In the genomic region with DNA sequence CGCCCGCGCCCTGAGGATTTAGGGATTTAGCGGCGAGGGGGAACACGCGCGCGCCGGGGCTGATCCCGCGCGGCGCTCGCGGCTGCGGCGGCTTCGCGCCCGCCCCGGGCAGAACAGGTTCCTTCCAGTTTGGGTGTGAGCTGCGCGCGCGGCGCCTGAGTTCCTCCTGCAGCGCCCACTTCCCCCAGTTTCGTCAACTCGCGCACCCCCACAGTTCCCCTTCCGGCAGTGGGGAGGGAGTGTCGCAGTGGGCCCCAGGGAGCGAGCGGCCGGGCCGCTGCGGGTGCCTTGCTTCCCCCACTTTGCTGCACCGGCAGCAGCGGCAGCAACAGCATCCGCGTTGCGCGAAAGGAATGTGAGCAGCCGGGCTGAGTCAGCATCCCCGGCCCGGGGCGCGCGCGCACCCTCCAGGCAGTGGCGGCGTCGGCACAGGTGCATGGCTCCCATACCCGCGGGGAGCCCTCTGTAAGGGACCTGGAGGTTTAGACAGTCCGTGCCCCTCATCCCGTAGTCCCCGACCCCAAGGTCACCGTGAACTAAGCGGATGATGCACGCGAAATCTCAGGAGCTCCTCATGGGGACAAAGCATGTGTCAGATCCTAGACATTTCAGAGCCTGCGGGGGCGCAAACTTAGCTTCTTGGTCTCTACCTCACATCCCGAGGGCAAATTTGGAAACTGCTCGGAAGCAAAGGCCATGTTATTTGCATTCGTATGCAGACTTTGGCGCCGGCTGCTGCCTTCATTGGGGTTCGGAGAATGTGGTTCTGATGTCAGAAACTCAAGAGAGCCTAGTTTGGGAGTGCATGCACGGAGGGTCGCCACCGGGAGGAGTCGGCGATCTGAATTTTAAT, we compare ENCODE assay signal across 1 cellular context.
A peak's percentile ranks its signal among the peaks of the same experiment; 100 is the strongest.
TF ChIP-seq lines count a peak whose summit lies in the region.

No MANE protein-coding gene starts in this region.

TF ChIP-seq in HepG2, 621 proteins besides CTCF, POLR2A, EP300 and RAD21 (continued from another document and continues in another):
- TF ChIP-seq, protein P1, sequence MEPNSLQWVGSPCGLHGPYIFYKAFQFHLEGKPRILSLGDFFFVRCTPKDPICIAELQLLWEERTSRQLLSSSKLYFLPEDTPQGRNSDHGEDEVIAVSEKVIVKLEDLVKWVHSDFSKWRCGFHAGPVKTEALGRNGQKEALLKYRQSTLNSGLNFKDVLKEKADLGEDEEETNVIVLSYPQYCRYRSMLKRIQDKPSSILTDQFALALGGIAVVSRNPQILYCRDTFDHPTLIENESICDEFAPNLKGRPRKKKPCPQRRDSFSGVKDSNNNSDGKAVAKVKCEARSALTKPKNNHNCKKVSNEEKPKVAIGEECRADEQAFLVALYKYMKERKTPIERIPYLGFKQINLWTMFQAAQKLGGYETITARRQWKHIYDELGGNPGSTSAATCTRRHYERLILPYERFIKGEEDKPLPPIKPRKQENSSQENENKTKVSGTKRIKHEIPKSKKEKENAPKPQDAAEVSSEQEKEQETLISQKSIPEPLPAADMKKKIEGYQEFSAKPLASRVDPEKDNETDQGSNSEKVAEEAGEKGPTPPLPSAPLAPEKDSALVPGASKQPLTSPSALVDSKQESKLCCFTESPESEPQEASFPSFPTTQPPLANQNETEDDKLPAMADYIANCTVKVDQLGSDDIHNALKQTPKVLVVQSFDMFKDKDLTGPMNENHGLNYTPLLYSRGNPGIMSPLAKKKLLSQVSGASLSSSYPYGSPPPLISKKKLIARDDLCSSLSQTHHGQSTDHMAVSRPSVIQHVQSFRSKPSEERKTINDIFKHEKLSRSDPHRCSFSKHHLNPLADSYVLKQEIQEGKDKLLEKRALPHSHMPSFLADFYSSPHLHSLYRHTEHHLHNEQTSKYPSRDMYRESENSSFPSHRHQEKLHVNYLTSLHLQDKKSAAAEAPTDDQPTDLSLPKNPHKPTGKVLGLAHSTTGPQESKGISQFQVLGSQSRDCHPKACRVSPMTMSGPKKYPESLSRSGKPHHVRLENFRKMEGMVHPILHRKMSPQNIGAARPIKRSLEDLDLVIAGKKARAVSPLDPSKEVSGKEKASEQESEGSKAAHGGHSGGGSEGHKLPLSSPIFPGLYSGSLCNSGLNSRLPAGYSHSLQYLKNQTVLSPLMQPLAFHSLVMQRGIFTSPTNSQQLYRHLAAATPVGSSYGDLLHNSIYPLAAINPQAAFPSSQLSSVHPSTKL (CRISPR knock-in tag; IDR thresholded peaks at IDR 0.05), result peak; percentile 57; the same call in 1 of the 2 replicates
- 0 out of 2 replicates have a peak, but pooled peaks have one; percentile 1 for TF ChIP-seq MAZ (IDR thresholded peaks at IDR 0.05; ENCODE audit: borderline replicate concordance, low read depth, low read length)
- TF ChIP-seq MAZ (CRISPR knock-in tag; IDR thresholded peaks at IDR 0.05; ENCODE audit: low read depth), result no peak; the same call in 1 of the 2 replicates
- TF ChIP-seq YEATS4 (CRISPR knock-in tag; IDR thresholded peaks at IDR 0.05; ENCODE audit: borderline replicate concordance), result peak; percentile 23; the same call in 1 of the 2 replicates
- TF ChIP-seq ZNF367 (CRISPR knock-in tag; IDR thresholded peaks at IDR 0.05; ENCODE audit: borderline replicate concordance), result no peak
- no peak for TF ChIP-seq ADNP (CRISPR knock-in tag; IDR thresholded peaks at IDR 0.05)
- TF ChIP-seq, protein P2, sequence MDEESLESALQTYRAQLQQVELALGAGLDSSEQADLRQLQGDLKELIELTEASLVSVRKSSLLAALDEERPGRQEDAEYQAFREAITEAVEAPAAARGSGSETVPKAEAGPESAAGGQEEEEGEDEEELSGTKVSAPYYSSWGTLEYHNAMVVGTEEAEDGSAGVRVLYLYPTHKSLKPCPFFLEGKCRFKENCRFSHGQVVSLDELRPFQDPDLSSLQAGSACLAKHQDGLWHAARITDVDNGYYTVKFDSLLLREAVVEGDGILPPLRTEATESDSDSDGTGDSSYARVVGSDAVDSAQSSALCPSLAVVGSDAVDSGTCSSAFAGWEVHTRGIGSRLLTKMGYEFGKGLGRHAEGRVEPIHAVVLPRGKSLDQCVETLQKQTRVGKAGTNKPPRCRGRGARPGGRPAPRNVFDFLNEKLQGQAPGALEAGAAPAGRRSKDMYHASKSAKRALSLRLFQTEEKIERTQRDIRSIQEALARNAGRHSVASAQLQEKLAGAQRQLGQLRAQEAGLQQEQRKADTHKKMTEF (CRISPR knock-in tag; IDR thresholded peaks at IDR 0.05), result peak; percentile 82; the same call in 1 of the 2 replicates
- peak; percentile 86 for TF ChIP-seq TAF1 (CRISPR knock-in tag; IDR thresholded peaks at IDR 0.05)
- no peak for TF ChIP-seq KLF11 (CRISPR knock-in tag; IDR thresholded peaks at IDR 0.05)
- peak; percentile 53; the same call in 1 of the 2 replicates for TF ChIP-seq ZNF331 (CRISPR knock-in tag; IDR thresholded peaks at IDR 0.05)
- TF ChIP-seq RFXAP (CRISPR knock-in tag; IDR thresholded peaks at IDR 0.05; ENCODE audit: borderline replicate concordance), result no peak
- TF ChIP-seq PITX1 (CRISPR knock-in tag; IDR thresholded peaks at IDR 0.05), result peak; percentile 30; the same call in 1 of the 2 replicates
- TF ChIP-seq GTF2F1 (IDR thresholded peaks at IDR 0.05; ENCODE audit: low read length), result no peak
- no peak for TF ChIP-seq SMARCC2 (IDR thresholded peaks at IDR 0.05)
- TF ChIP-seq ZNF704 (CRISPR knock-in tag; IDR thresholded peaks at IDR 0.05; ENCODE audit: borderline replicate concordance), result 0 out of 2 replicates have a peak, but pooled peaks have one; percentile 44
- TF ChIP-seq ZFX (CRISPR knock-in tag; IDR thresholded peaks at IDR 0.05; ENCODE audit: low read depth), result peak; percentile 64
- TF ChIP-seq TEAD3 (CRISPR knock-in tag; optimal IDR thresholded peaks at IDR 0.05; ENCODE audit: borderline replicate concordance), result peak; percentile 93
- TF ChIP-seq, protein P3, sequence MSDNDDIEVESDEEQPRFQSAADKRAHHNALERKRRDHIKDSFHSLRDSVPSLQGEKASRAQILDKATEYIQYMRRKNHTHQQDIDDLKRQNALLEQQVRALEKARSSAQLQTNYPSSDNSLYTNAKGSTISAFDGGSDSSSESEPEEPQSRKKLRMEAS (IDR thresholded peaks at IDR 0.05), result peak; percentile 72
- TF ChIP-seq BRF2 (CRISPR knock-in tag; IDR thresholded peaks at IDR 0.05), result 0 out of 2 replicates have a peak, but pooled peaks have one; percentile 36
- TF ChIP-seq POLR2AphosphoS5 (IDR thresholded peaks at IDR 0.05; ENCODE audit: low read depth, low read length), result no peak; the same call in 1 of the 2 replicates
- 0 out of 2 replicates have a peak, but pooled peaks have one; percentile 28 for TF ChIP-seq ZKSCAN8 (CRISPR knock-in tag; IDR thresholded peaks at IDR 0.05; ENCODE audit: borderline replicate concordance)
- TF ChIP-seq ZBTB34 (CRISPR knock-in tag; IDR thresholded peaks at IDR 0.05), result no peak
- TF ChIP-seq, protein P4, sequence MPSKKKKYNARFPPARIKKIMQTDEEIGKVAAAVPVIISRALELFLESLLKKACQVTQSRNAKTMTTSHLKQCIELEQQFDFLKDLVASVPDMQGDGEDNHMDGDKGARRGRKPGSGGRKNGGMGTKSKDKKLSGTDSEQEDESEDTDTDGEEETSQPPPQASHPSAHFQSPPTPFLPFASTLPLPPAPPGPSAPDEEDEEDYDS (CRISPR knock-in tag; IDR thresholded peaks at IDR 0.05), result peak; percentile 41
- 0 out of 2 replicates have a peak, but pooled peaks have one; percentile 32 for TF ChIP-seq ZFY (CRISPR knock-in tag; IDR thresholded peaks at IDR 0.05)
- TF ChIP-seq KLF6 (CRISPR knock-in tag; IDR thresholded peaks at IDR 0.05), result peak; percentile 13; the same call in 1 of the 2 replicates
- peak; percentile 77; the same call in 1 of the 2 replicates for TF ChIP-seq ZMAT3 (CRISPR knock-in tag; conservative IDR thresholded peaks at IDR 0.05)
- peak; percentile 58; the same call in 1 of the 2 replicates for TF ChIP-seq MEIS1 (CRISPR knock-in tag; IDR thresholded peaks at IDR 0.05; ENCODE audit: borderline replicate concordance)
- TF ChIP-seq IRF9 (CRISPR knock-in tag; IDR thresholded peaks at IDR 0.05; ENCODE audit: borderline replicate concordance), result peak; percentile 28
- peak; percentile 97 for TF ChIP-seq ZNF512B (CRISPR knock-in tag; IDR thresholded peaks at IDR 0.05; ENCODE audit: borderline replicate concordance)
- peak; percentile 74; the same call in 1 of the 2 replicates for TF ChIP-seq EEA1 (CRISPR knock-in tag; IDR thresholded peaks at IDR 0.05; ENCODE audit: borderline replicate concordance)
